29 cellular contexts compared by ENCODE assay signal in the genomic region with DNA sequence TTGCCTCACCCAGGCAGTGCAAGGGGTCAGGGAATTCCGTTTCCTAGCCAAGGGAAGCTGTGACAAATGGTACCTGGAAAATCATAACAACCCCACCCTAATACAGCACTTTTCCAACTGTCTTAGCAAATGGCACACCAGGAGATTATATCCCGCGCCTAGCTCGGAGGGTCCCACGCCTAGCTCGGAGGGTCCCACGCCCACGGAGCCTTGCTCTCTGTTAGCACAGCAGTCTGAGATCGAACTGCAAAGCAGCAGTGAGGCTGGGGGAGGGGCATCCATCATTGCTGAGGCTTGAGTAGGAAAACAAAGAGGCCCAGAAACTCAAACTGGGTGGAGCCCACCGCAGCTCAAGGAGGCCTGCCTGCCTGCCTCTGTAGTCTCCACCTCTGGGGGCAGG.
"Had no signal": no experiment of that assay in that cellular context is flagged by ENCODE, and none has a peak within 500 bp of the region (broad histone marks: within the 10 kb centered on the region; RNA-seq: fewer than 3 reads in every experiment).

No MANE protein-coding gene starts in this region.

- DNase-seq: stimulated activated CD4-positive, alpha-beta T cell treated with anti-CD3 and anti-CD28 coated beads, Interleukin-2, amount 100 ng/mL, for 48 hours; stimulated activated CD4-positive, alpha-beta T cell treated with anti-CD3 and anti-CD28 coated beads, Interleukin-4, amount 100 ng/mL, for 1 hour; stimulated activated CD4-positive, alpha-beta T cell treated with anti-CD3 and anti-CD28 coated beads, Interleukin-4, amount 100 ng/mL, for 24 hours; stimulated activated CD4-positive, alpha-beta T cell treated with anti-CD3 and anti-CD28 coated beads, Interleukin-4, amount 100 ng/mL, for 4 hours; stimulated activated CD8-positive, alpha-beta memory T cell treated with anti-CD3 and anti-CD28 coated beads, Interleukin-4, amount 100 ng/mL, for 48 hours; stimulated activated naive B cell treated with anti-CD40 and anti-IgM and Interleukin-4, amounts not matched to agents 10 μg/mL and 1 μg/mL and 100 μg/mL, for 72 hours; stimulated activated naive CD4-positive, alpha-beta T cell; stimulated activated naive CD4-positive, alpha-beta T cell treated with Interleukin-2 at 50 U/mL for 16 hours; stimulated activated naive CD8-positive, alpha-beta T cell treated with anti-CD3 and anti-CD28 coated beads, Interleukin-15, amount 100 ng/mL, for 72 hours; stimulated activated naive CD8-positive, alpha-beta T cell treated with anti-CD3 and anti-CD28 coated beads, Interleukin-15, Interleukin-2, amounts not matched to agents 100 U/mL and 50 U/mL, for 24 hours; stomach; substantia nigra; testis; thyroid gland; tibial artery; transverse colon; trophoblast cell; upper lobe of right lung; uterus had no signal

- FAIRE-seq: urothelium cell line had no signal

- H3K36me3 ChIP-seq: suprapubic skin, thoracic aorta, thyroid gland, tibial artery, transverse colon, upper lobe of left lung, upper lobe of right lung, uterus, vagina had no signal

- H3K4me3 Mint-ChIP-seq: stimulated activated effector memory CD8-positive, alpha-beta T cell treated with anti-CD3 and anti-CD28 coated beads, Interleukin-12 subunit alpha, Interleukin-12 subunit beta, amount 100 ng/mL, for 72 hours; stimulated activated memory B cell treated with anti-CD40 and anti-IgM and Interleukin-4, amounts not matched to agents 10 μg/mL and 1 μg/mL and 100 μg/mL, for 72 hours; stimulated activated naive B cell treated with anti-CD40 and anti-IgM and Interleukin-4, amounts not matched to agents 10 μg/mL and 1 μg/mL and 100 μg/mL, for 72 hours; stimulated activated naive CD8-positive, alpha-beta T cell treated with anti-CD3 and anti-CD28 coated beads, Interleukin-15, amount 100 ng/mL, for 72 hours; stimulated activated naive CD8-positive, alpha-beta T cell treated with anti-CD3 and anti-CD28 coated beads, Interleukin-15, Interleukin-2, amounts not matched to agents 100 ng/mL and 50 ng/mL, for 24 hours; type B pancreatic cell had no signal

- H3K27me3 ChIP-seq: stomach, suprapubic skin, testis, thyroid gland, tibial artery, tibial nerve, transverse colon, upper lobe of left lung, upper lobe of right lung, uterus, vagina had no signal

- H3K36me3 Mint-ChIP-seq: stimulated activated effector memory CD8-positive, alpha-beta T cell treated with anti-CD3 and anti-CD28 coated beads, Interleukin-12 subunit alpha, Interleukin-12 subunit beta, amount 100 ng/mL, for 72 hours had no signal

- H3K9me3 ChIP-seq: testis, thyroid gland, uterus, vagina had no signal

- ATAC-seq: stimulated activated effector memory CD8-positive, alpha-beta T cell treated with anti-CD3 and anti-CD28 coated beads, Interleukin-12 subunit alpha, Interleukin-12 subunit beta, amount 100 ng/mL, for 72 hours; stimulated activated memory B cell treated with anti-CD40 and anti-IgM and Interleukin-4, amounts not matched to agents 10 μg/mL and 1 μg/mL and 100 μg/mL, for 72 hours; stimulated activated naive B cell treated with anti-CD40 and anti-IgM and Interleukin-4, amounts not matched to agents 10 μg/mL and 1 μg/mL and 100 μg/mL, for 72 hours; stimulated activated naive CD8-positive, alpha-beta T cell treated with anti-CD3 and anti-CD28 coated beads, Interleukin-15, amount 100 ng/mL, for 72 hours; stimulated activated naive CD8-positive, alpha-beta T cell treated with anti-CD3 and anti-CD28 coated beads, Interleukin-15, Interleukin-2, amounts not matched to agents 100 U/mL and 50 U/mL, for 24 hours; upper lobe of right lung had no signal

- H3K27ac ChIP-seq: stomach, suprapubic skin, testis, thoracic aorta, thyroid gland, tibial artery, tibial nerve, transverse colon, upper lobe of left lung, upper lobe of right lung, uterus, vagina had no signal

- H3K4me1 ChIP-seq: stomach, suprapubic skin, testis, thyroid gland, tibial artery, tibial nerve, transverse colon, upper lobe of left lung, upper lobe of right lung, uterus, vagina had no signal

- H3K4me3 ChIP-seq: stomach, suprapubic skin, testis, thoracic aorta, thyroid gland, tibial artery, tibial nerve, transverse colon, upper lobe of left lung, upper lobe of right lung, uterus, vagina had no signal

- H3K27me3 Mint-ChIP-seq: stimulated activated memory B cell treated with anti-CD40 and anti-IgM and Interleukin-4, amounts not matched to agents 10 μg/mL and 1 μg/mL and 100 μg/mL, for 72 hours; stimulated activated naive B cell treated with anti-CD40 and anti-IgM and Interleukin-4, amounts not matched to agents 10 μg/mL and 1 μg/mL and 100 μg/mL, for 72 hours; stimulated activated naive CD8-positive, alpha-beta T cell treated with anti-CD3 and anti-CD28 coated beads, Interleukin-15, amount 100 ng/mL, for 72 hours; stimulated activated naive CD8-positive, alpha-beta T cell treated with anti-CD3 and anti-CD28 coated beads, Interleukin-15, Interleukin-2, amounts not matched to agents 100 ng/mL and 50 ng/mL, for 24 hours; type B pancreatic cell had no signal

- H3K4me1 Mint-ChIP-seq: stimulated activated effector memory CD8-positive, alpha-beta T cell treated with anti-CD3 and anti-CD28 coated beads, Interleukin-12 subunit alpha, Interleukin-12 subunit beta, amount 100 ng/mL, for 72 hours; stimulated activated memory B cell treated with anti-CD40 and anti-IgM and Interleukin-4, amounts not matched to agents 10 μg/mL and 1 μg/mL and 100 μg/mL, for 72 hours; stimulated activated naive B cell treated with anti-CD40 and anti-IgM and Interleukin-4, amounts not matched to agents 10 μg/mL and 1 μg/mL and 100 μg/mL, for 72 hours; stimulated activated naive CD8-positive, alpha-beta T cell treated with anti-CD3 and anti-CD28 coated beads, Interleukin-15, amount 100 ng/mL, for 72 hours had no signal

- H3K27ac Mint-ChIP-seq: stimulated activated effector memory CD8-positive, alpha-beta T cell treated with anti-CD3 and anti-CD28 coated beads, Interleukin-12 subunit alpha, Interleukin-12 subunit beta, amount 100 ng/mL, for 72 hours; stimulated activated memory B cell treated with anti-CD40 and anti-IgM and Interleukin-4, amounts not matched to agents 10 μg/mL and 1 μg/mL and 100 μg/mL, for 72 hours; stimulated activated naive B cell treated with anti-CD40 and anti-IgM and Interleukin-4, amounts not matched to agents 10 μg/mL and 1 μg/mL and 100 μg/mL, for 72 hours; stimulated activated naive CD8-positive, alpha-beta T cell treated with anti-CD3 and anti-CD28 coated beads, Interleukin-15, amount 100 ng/mL, for 72 hours; stimulated activated naive CD8-positive, alpha-beta T cell treated with anti-CD3 and anti-CD28 coated beads, Interleukin-15, Interleukin-2, amounts not matched to agents 100 ng/mL and 50 ng/mL, for 24 hours; type B pancreatic cell had no signal
